In genomic region chr17:13384626-13385025, GRCh38 we compare ENCODE assay signal across 23 cellular contexts.
"Had no signal": no experiment of that assay in that cellular context is flagged by ENCODE, and none has a peak within 500 bp of the region (broad histone marks: within the 10 kb centered on the region; RNA-seq: fewer than 3 reads in every experiment).

No MANE protein-coding gene starts in this region.

- H3K4me3 ChIP-seq: esophagus muscularis mucosa, gastrocnemius medialis, left ventricle myocardium inferior, psoas muscle, right atrium auricular region, tibial artery had no signal

- H3K27ac ChIP-seq: esophagus muscularis mucosa, gastrocnemius medialis, left ventricle myocardium inferior, psoas muscle, right atrium auricular region, tibial artery had no signal

- H3K9me3 Mint-ChIP-seq: activated naive CD8-positive, alpha-beta T cell treated with anti-CD3 and anti-CD28 coated beads for 36 hours; activated T-helper 17 cell treated with anti-CD3 and anti-CD28 coated beads, Interleukin-2, amount 50 U/mL, for 72 hours; natural killer cell had no signal

- FAIRE-seq: endothelial cell of umbilical vein, urothelium cell line had no signal

- H3K4me1 Mint-ChIP-seq: activated naive CD8-positive, alpha-beta T cell treated with anti-CD3 and anti-CD28 coated beads for 36 hours had no signal

- H3K27ac Mint-ChIP-seq: activated naive CD8-positive, alpha-beta T cell treated with anti-CD3 and anti-CD28 coated beads for 36 hours; activated T-helper 17 cell treated with anti-CD3 and anti-CD28 coated beads, Interleukin-2, amount 50 U/mL, for 72 hours; natural killer cell had no signal

- H3K9me3 ChIP-seq: esophagus muscularis mucosa, gastrocnemius medialis, left ventricle myocardium inferior, psoas muscle, right atrium auricular region, tibial artery had no signal

- H3K36me3 Mint-ChIP-seq: activated naive CD8-positive, alpha-beta T cell treated with anti-CD3 and anti-CD28 coated beads for 36 hours; natural killer cell had no signal

- H3K27me3 ChIP-seq: esophagus muscularis mucosa, gastrocnemius medialis, right atrium auricular region, tibial artery had no signal

- H3K36me3 ChIP-seq: esophagus muscularis mucosa, gastrocnemius medialis, left ventricle myocardium inferior, right atrium auricular region, tibial artery had no signal

- DNase-seq: activated CD4-positive, alpha-beta T cell treated with anti-CD3 and anti-CD28 coated beads for 1 hour; activated naive CD4-positive, alpha-beta T cell treated with Interleukin-2 at 50 U/mL for 16 hours; activated naive CD8-positive, alpha-beta T cell treated with anti-CD3 and anti-CD28 coated beads for 36 hours; activated T-cell treated with anti-CD3 and anti-CD28 coated beads, Interleukin-2, amount 50 U/mL, for 1 hour; dermis blood vessel endothelial cell; effector CD8-positive, alpha-beta T cell; gastrocnemius medialis; head of caudate nucleus; hypothalamus; left ventricle myocardium inferior; midbrain; natural killer cell; psoas muscle; stimulated activated CD4-positive, alpha-beta T cell treated with anti-CD3 and anti-CD28 coated beads, Interleukin-12 subunit alpha, Interleukin-12 subunit beta, amount 100 ng/mL, for 4 hours; stimulated activated CD4-positive, alpha-beta T cell treated with anti-CD3 and anti-CD28 coated beads, Interleukin-4, amount 100 ng/mL, for 4 hours; stimulated activated naive CD8-positive, alpha-beta T cell treated with anti-CD3 and anti-CD28 coated beads, Interleukin-15, Interleukin-2, amounts not matched to agents 100 U/mL and 50 U/mL, for 24 hours; T-helper 1 cell; tibial artery had no signal

- H3K4me3 Mint-ChIP-seq: activated naive CD8-positive, alpha-beta T cell treated with anti-CD3 and anti-CD28 coated beads for 36 hours; activated T-helper 17 cell treated with anti-CD3 and anti-CD28 coated beads, Interleukin-2, amount 50 U/mL, for 72 hours; natural killer cell had no signal

- ATAC-seq: activated T-helper 17 cell treated with anti-CD3 and anti-CD28 coated beads, Interleukin-2, amount 50 U/mL, for 72 hours; gastrocnemius medialis; natural killer cell; psoas muscle; stimulated activated naive CD8-positive, alpha-beta T cell treated with anti-CD3 and anti-CD28 coated beads, Interleukin-15, Interleukin-2, amounts not matched to agents 100 U/mL and 50 U/mL, for 24 hours had no signal

- H3K4me1 ChIP-seq: esophagus muscularis mucosa, gastrocnemius medialis, psoas muscle, right atrium auricular region, tibial artery had no signal
